ENCODE assay signal across 10 cellular contexts in the genomic region with DNA sequence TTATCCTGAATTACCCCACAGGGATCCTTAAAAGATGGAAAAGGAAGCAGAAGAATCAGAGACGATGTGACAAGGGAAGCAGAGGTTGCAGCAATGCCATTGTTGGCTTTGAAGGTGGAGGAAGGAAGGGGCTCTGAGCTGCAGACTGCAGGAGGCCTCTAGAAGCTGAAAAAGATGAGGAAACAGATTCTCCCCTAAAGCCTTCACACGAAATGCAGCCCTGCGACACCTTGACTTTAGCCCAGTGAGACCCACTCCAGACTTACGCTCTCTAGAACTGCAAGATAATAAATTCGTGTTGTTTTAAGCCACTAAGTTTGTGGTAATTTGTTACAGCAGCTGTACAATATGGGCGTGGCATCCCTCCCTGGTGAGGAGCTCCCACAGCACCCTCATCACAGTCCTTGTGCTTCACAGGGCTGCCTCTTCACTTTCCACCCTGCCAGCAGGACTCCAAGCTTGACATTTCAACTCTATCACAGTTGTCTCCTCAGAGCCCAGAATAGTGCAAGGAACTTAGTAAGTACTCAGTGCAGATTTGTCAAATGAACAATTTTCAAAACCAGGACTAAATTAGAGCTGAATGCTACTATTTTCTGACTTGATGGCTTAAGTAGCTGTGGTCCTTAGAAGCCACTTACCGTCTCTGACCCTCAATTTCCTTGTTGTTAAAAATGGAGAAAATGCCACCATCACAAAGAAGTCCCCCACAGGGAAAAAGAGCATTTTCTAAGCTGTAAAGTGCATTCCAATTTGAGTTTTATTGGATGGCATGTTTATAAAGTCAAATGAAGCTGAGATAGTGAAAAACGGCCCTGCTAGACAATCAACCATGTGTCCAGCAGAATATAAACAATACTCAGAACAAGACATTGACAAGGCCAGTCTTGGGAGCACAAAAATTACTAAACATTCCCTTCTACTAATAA. TPM values are rescaled to one million over a fixed set of nuclear protein-coding genes. Genes with fewer than 3 reads are reported as not detected.
A peak's percentile ranks its signal among the peaks of the same experiment; 100 is the strongest.
DNase-seq lines count a peak whose midpoint lies in the region; ATAC-seq and TF ChIP-seq lines count a peak whose summit lies in the region.
"Had no signal": no experiment of that assay in that cellular context is flagged by ENCODE, and none has a peak within 500 bp of the region (broad histone marks: within the 10 kb centered on the region; RNA-seq: fewer than 3 reads in every experiment).

No MANE protein-coding gene starts in this region.

- H2AFZ ChIP-seq in neural cell (ENCODE audit: low read depth, low read length) = no peak overlapping the region

- no peak overlapping the region for H3K4me3 ChIP-seq in neural cell (ENCODE audit: low read length)
- H3K4me3 ChIP-seq: vagina had no signal

- CTCF ChIA-PET in T-cell (lab: Charles Lee) = interaction anchor here (0.6 to 1.1 kb wide), 2 partner anchors 108 to 1731 kb away, joined by 4 to 6 read pairs; no protein-coding TSS in a partner anchor

- no peaks in the 10 kb centered on the region for H3K36me3 ChIP-seq in neural cell (ENCODE audit: insufficient read depth, low read length)
- H3K36me3 ChIP-seq: vagina had no signal

- peak; percentile 11 for DNase-seq in SIG-M5 treated with dmso at 0.1 percent for 504 hours (lab: John Stamatoyannopoulos, UW; ENCODE audit: unreplicated experiment)
- no peak for DNase-seq in SIG-M5 (lab: John Stamatoyannopoulos, UW)
- DNase-seq in Kasumi-1 (lab: John Stamatoyannopoulos, UW) = peak; percentile 20 to 27
- DNase-seq in T-cell = peak in 1 of 34 experiments; percentile 6
- DNase-seq in ureter (ENCODE audit: low spot score) = no peak
- DNase-seq in KG1 (lab: John Stamatoyannopoulos, UW) = no peak
- DNase-seq: DMS153 had no signal

- peak overlapping the region; percentile 11 for H3K9ac ChIP-seq in neural cell (ENCODE audit: low read length)

- TF ChIP-seq RAD21 in neural cell (conservative IDR thresholded peaks at IDR 0.05) = no peak

- H3K27me3 ChIP-seq in neural cell (ENCODE audit: insufficient read depth, low read depth, low read length) = no peaks in the 10 kb centered on the region
- H3K27me3 ChIP-seq: vagina had no signal

- peaks cover 29 to 54% (median 46%) of the 10 kb centered on the region in 3 donors for H3K4me1 Mint-ChIP-seq in T-cell

- H3K36me3 Mint-ChIP-seq in T-cell = peaks cover 10% of the 10 kb centered on the region

- peak overlapping the region; percentile 41 for H3K4me2 ChIP-seq in neural cell (ENCODE audit: low read length)

- peak overlapping the region in 1 of 3 donors; percentile 15 for H3K4me3 Mint-ChIP-seq in T-cell

- no peak for TF ChIP-seq CTCF in neural cell (IDR thresholded peaks at IDR 0.05; ENCODE audit: poor library complexity, severe bottlenecking)

- peaks cover 0 to 11% (median 3%) of the 10 kb centered on the region in 3 donors for H3K9me3 Mint-ChIP-seq in T-cell

- H3K27me3 Mint-ChIP-seq in T-cell = no peaks in the 10 kb centered on the region

- POLR2A ChIA-PET in T-cell (lab: Charles Lee) = interaction anchor here (0.6 to 0.7 kb wide), 3 partner anchors 25 to 114 kb away, joined by 3 to 7 read pairs (median 3); no protein-coding TSS in a partner anchor

- H3K9me3 ChIP-seq in neural cell (ENCODE audit: low read length) = no peaks in the 10 kb centered on the region
- H3K9me3 ChIP-seq: vagina had no signal

- H3K27ac ChIP-seq in neural cell (ENCODE audit: low read length) = peak overlapping the region; percentile 63
- H3K27ac ChIP-seq: vagina had no signal

- H3K9me2 ChIP-seq in neural cell (ENCODE audit: insufficient read depth, low read length) = no peaks in the 10 kb centered on the region

- no peaks in the 10 kb centered on the region for H4K20me1 ChIP-seq in neural cell (ENCODE audit: insufficient read depth)

- peak; percentile 48 to 71 (median 66) for ATAC-seq in T-cell (replicated peaks in 1 of 4)
- ATAC-seq in GM19328 (IDR thresholded peaks at IDR 0.05; ENCODE audit: unreplicated experiment) = no peak

- peak overlapping the region; percentile 58 to 81 for H3K27ac Mint-ChIP-seq in T-cell

- no peaks in the 10 kb centered on the region for H3K79me2 ChIP-seq in neural cell (replicated peaks; ENCODE audit: insufficient read depth, low read length)

- peak; percentile 65 for TF ChIP-seq EP300 in neural cell (conservative IDR thresholded peaks at IDR 0.05; ENCODE audit: poor library complexity, severe bottlenecking)

- H3F3A ChIP-seq in neural cell (ENCODE audit: insufficient read depth, low read length, poor library complexity, severe bottlenecking) = peaks cover 5% of the 10 kb centered on the region

TF ChIP-seq in neural cell, 6 proteins besides CTCF, POLR2A, EP300 and RAD21:
- no peak for TF ChIP-seq SMC3 (conservative IDR thresholded peaks at IDR 0.05; ENCODE audit: poor library complexity)
- peak; percentile 67 for TF ChIP-seq POLR2AphosphoS5 (IDR thresholded peaks at IDR 0.05)
- TF ChIP-seq, protein P1, sequence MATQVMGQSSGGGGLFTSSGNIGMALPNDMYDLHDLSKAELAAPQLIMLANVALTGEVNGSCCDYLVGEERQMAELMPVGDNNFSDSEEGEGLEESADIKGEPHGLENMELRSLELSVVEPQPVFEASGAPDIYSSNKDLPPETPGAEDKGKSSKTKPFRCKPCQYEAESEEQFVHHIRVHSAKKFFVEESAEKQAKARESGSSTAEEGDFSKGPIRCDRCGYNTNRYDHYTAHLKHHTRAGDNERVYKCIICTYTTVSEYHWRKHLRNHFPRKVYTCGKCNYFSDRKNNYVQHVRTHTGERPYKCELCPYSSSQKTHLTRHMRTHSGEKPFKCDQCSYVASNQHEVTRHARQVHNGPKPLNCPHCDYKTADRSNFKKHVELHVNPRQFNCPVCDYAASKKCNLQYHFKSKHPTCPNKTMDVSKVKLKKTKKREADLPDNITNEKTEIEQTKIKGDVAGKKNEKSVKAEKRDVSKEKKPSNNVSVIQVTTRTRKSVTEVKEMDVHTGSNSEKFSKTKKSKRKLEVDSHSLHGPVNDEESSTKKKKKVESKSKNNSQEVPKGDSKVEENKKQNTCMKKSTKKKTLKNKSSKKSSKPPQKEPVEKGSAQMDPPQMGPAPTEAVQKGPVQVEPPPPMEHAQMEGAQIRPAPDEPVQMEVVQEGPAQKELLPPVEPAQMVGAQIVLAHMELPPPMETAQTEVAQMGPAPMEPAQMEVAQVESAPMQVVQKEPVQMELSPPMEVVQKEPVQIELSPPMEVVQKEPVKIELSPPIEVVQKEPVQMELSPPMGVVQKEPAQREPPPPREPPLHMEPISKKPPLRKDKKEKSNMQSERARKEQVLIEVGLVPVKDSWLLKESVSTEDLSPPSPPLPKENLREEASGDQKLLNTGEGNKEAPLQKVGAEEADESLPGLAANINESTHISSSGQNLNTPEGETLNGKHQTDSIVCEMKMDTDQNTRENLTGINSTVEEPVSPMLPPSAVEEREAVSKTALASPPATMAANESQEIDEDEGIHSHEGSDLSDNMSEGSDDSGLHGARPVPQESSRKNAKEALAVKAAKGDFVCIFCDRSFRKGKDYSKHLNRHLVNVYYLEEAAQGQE (IDR thresholded peaks at IDR 0.05; ENCODE audit: borderline replicate concordance) = peak; percentile 48
TF ChIP-seq in neural cell: peak in this region for 2.

RNA-seq across cellular contexts. Expression of a gene that starts 53.4 kb away (rescaled TPM):
- total RNA-seq in T-cell (10 to 100 TPM; 14.1 to 24.3 (median 21.5) TPM), ureter (33.2 TPM)
- polyA plus RNA-seq in neural cell = 34.6 and 35.7 TPM in 2 replicates
- polyA minus RNA-seq in neural cell = 48.2 and 52.8 TPM in 2 replicates

Comparison
In these comparisons a context has a peak if more than half of its experiments do, and no peak if none do; other contexts are left out.
1. DNase-seq: peak in SIG-M5 treated with dmso at 0.1 percent for 504 hours (single experiment) and Kasumi-1 (2 of 2); none in SIG-M5 (single experiment), ureter (single experiment) and KG1 (single experiment).